Comparison of ENCODE assay signal across 8 cellular contexts in genomic region chr2:86107031-86107430, GRCh38. TPM values are rescaled to one million over a fixed set of nuclear protein-coding genes. Genes with fewer than 3 reads are reported as not detected.
DNase-seq lines count a peak whose midpoint lies in the region; ATAC-seq and TF ChIP-seq lines count a peak whose summit lies in the region.

No MANE protein-coding gene starts in this region.

- no peak overlapping the region for H2BK5ac ChIP-seq in trophoblast cell (ENCODE audit: low read depth, low read length, poor library complexity)

- no peak overlapping the region for H3K23ac ChIP-seq in trophoblast cell (ENCODE audit: low read length)

- DNase-seq in EH (ENCODE audit: low read depth) (peak; percentile 32), OCI-M1 (lab: John Stamatoyannopoulos, UW) (peak; percentile 29), epithelial cell of esophagus (ENCODE audit: low read depth) (peak; percentile 2), trophoblast cell (no peak), NCI-H345 treated with DMSO at 0.1 percent for 48 hours (lab: John Stamatoyannopoulos, UW; ENCODE audit: unreplicated experiment) (no peak), NCI-H526 (lab: John Stamatoyannopoulos, UW) (no peak)

- ATAC-seq in HG03378 (IDR thresholded peaks at IDR 0.05; ENCODE audit: unreplicated experiment) = no peak
- ATAC-seq in HG03108 (IDR thresholded peaks at IDR 0.05; ENCODE audit: unreplicated experiment) = no peak

- H3K4me1 ChIP-seq in trophoblast cell (ENCODE audit: control insufficient read depth in 1 of 2, insufficient read depth in 2 of 2, low read length in 2 of 2) = no peaks in the 10 kb centered on the region

- no peak overlapping the region for H3K27ac ChIP-seq in trophoblast cell (ENCODE audit: low read depth, low read length)

- H3K9me3 ChIP-seq in trophoblast cell (ENCODE audit: insufficient read depth, low read depth, low read length) = no peaks in the 10 kb centered on the region

- no peak overlapping the region for H2BK120ac ChIP-seq in trophoblast cell (ENCODE audit: insufficient read depth, low read length, poor library complexity)

- peaks cover 5% of the 10 kb centered on the region for H3K79me1 ChIP-seq in trophoblast cell (ENCODE audit: low read length)

- H2BK12ac ChIP-seq in trophoblast cell (ENCODE audit: low read length) = no peak overlapping the region

- no peak overlapping the region for H4K12ac ChIP-seq in trophoblast cell (ENCODE audit: low read depth, low read length)

- WGBS in trophoblast cell (ENCODE audit: extremely low coverage, insufficient coverage, insufficient read length) = no CpG with 5 or more reads among the region's 5 CpGs

- peak overlapping the region; percentile 85 for H3K4me2 ChIP-seq in trophoblast cell (ENCODE audit: low read length)

- no peak overlapping the region for H4K91ac ChIP-seq in trophoblast cell (ENCODE audit: low read depth, low read length)

- no peak overlapping the region for H3K18ac ChIP-seq in trophoblast cell (ENCODE audit: low read length)

- no peak for TF ChIP-seq CTCF in epithelial cell of esophagus (IDR thresholded peaks at IDR 0.05; ENCODE audit: insufficient read depth, low read depth, low read length, missing control alignments)

- H3K4me3 ChIP-seq in epithelial cell of esophagus (ENCODE audit: low read length) (peak overlapping the region; percentile 69), trophoblast cell (ENCODE audit: low read depth, low read length) (no peak overlapping the region)

- H3K36me3 ChIP-seq in trophoblast cell (ENCODE audit: control insufficient read depth in 1 of 2, insufficient read depth in 2 of 2, low read length in 2 of 2) = peaks cover 7 to 15% of the 10 kb centered on the region in 2 experiments

- H3K9ac ChIP-seq in trophoblast cell (ENCODE audit: low read length) = no peak overlapping the region

- H3K14ac ChIP-seq in trophoblast cell (ENCODE audit: low read length) = no peak overlapping the region

- no peak overlapping the region for H4K8ac ChIP-seq in trophoblast cell (ENCODE audit: low read depth, low read length)

- no peak overlapping the region for H2AFZ ChIP-seq in trophoblast cell (ENCODE audit: insufficient read depth, low read length, poor library complexity)

- no peaks in the 10 kb centered on the region for H3K27me3 ChIP-seq in trophoblast cell (ENCODE audit: insufficient read depth, low read length)

- peak overlapping the region; percentile 72 for H3K4ac ChIP-seq in trophoblast cell (ENCODE audit: low read depth, low read length)

- H2AK5ac ChIP-seq in trophoblast cell (ENCODE audit: low read length) = no peak overlapping the region

- peaks cover 6% of the 10 kb centered on the region for H3K79me2 ChIP-seq in trophoblast cell (ENCODE audit: control insufficient read depth, insufficient read depth, low read length, poor library complexity)

RNA-seq across cellular contexts. Expression of gene PTCD3, which starts 1.0 kb away (rescaled TPM):
- 50.1 and 50.9 TPM in 2 replicates for polyA plus RNA-seq in trophoblast cell (2013)

RNA-seq across cellular contexts. Expression of gene POLR1A, which starts 1.3 kb away (rescaled TPM):
- polyA plus RNA-seq in trophoblast cell (2013) = 10.0 and 10.8 TPM in 2 replicates

Comparison
In these comparisons a context has a peak if more than half of its experiments do, and no peak if none do; other contexts are left out.
1. DNase-seq: peak in EH (single experiment), OCI-M1 (single experiment) and epithelial cell of esophagus (single experiment); none in trophoblast cell (0 of 2), NCI-H345 treated with DMSO at 0.1 percent for 48 hours (single experiment) and NCI-H526 (0 of 2).